Comparison of ENCODE assay signal across 10 cellular contexts in genomic region chr20:1376007-1376406, GRCh38. TPM values are rescaled to one million over a fixed set of nuclear protein-coding genes. Genes with fewer than 3 reads are reported as not detected.
A peak's percentile ranks its signal among the peaks of the same experiment; 100 is the strongest.
DNase-seq lines count a peak whose midpoint lies in the region; ATAC-seq and TF ChIP-seq lines count a peak whose summit lies in the region.
"Had no signal": no experiment of that assay in that cellular context is flagged by ENCODE, and none has a peak within 500 bp of the region (broad histone marks: within the 10 kb centered on the region; RNA-seq: fewer than 3 reads in every experiment).

No MANE protein-coding gene starts in this region.

- no peak for TF ChIP-seq CTCF in activated B cell treated with CpG ODN at 0.5 μM for 24 hours (IDR thresholded peaks at IDR 0.05)
- no peak for TF ChIP-seq CTCF in right atrium auricular region (IDR thresholded peaks at IDR 0.05)

- peaks cover 0 to 85% of the 10 kb centered on the region in 2 donors for H3K4me1 ChIP-seq in right atrium auricular region

- no peaks in the 10 kb centered on the region for H3K9me3 ChIP-seq in right atrium auricular region

- peaks cover 34% of the 10 kb centered on the region for H3K36me3 Mint-ChIP-seq in activated naive CD4-positive, alpha-beta T cell treated with anti-CD3 and anti-CD28 coated beads for 36 hours (ENCODE audit: low read depth)
- peaks cover 48% of the 10 kb centered on the region for H3K36me3 Mint-ChIP-seq in activated B cell treated with CpG ODN at 0.5 μM for 24 hours (ENCODE audit: low read depth)
- peaks cover 31 to 66% of the 10 kb centered on the region in 2 donors for H3K36me3 Mint-ChIP-seq in stimulated activated naive B cell treated with anti-CD40 and anti-IgM and Interleukin-4, amounts not matched to agents 10 μg/mL and 1 μg/mL and 100 μg/mL, for 72 hours

- H3K36me3 ChIP-seq in right atrium auricular region = peaks cover 9% of the 10 kb centered on the region

- H3K27ac Mint-ChIP-seq in activated naive CD4-positive, alpha-beta T cell treated with anti-CD3 and anti-CD28 coated beads for 36 hours = peak overlapping the region; percentile 57
- H3K27ac Mint-ChIP-seq in activated B cell treated with CpG ODN at 0.5 μM for 24 hours = peak overlapping the region; percentile 57
- peak overlapping the region; percentile 92 for H3K27ac Mint-ChIP-seq in stimulated activated naive B cell treated with anti-CD40 and anti-IgM and Interleukin-4, amounts not matched to agents 10 μg/mL and 1 μg/mL and 100 μg/mL, for 72 hours

- H3K27ac ChIP-seq in right atrium auricular region = peak overlapping the region; percentile 29 to 45

- no peak overlapping the region for H3K4me3 ChIP-seq in right atrium auricular region

- CTCF ChIA-PET in activated naive CD4-positive, alpha-beta T cell treated with anti-CD3 and anti-CD28 coated beads for 36 hours (lab: Charles Lee) = interaction anchor here (0.7 to 1.2 kb wide), 3 partner anchors 16 to 62 kb away, joined by 3 read pairs; no protein-coding TSS in a partner anchor
- CTCF ChIA-PET in activated B cell treated with CpG ODN at 0.5 μM for 24 hours (lab: Charles Lee) = no interaction called here

- intact Hi-C loops in activated naive CD4-positive, alpha-beta T cell treated with anti-CD3 and anti-CD28 coated beads for 36 hours (cut with micrococcal nuclease) = loop anchor here (2.0 kb wide), 1 partner anchor 19 kb away; no protein-coding TSS in a partner anchor
- intact Hi-C loops in activated B cell treated with CpG ODN at 0.5 μM for 24 hours (cut with micrococcal nuclease) = loop anchor here (1.0 to 5.0 kb wide), 2 partner anchors 17 to 61 kb away; partner anchors contain the start of gene FKBP1A

- DNase-seq in activated naive CD4-positive, alpha-beta T cell treated with anti-CD3 and anti-CD28 coated beads for 36 hours = no peak
- DNase-seq in activated naive CD4-positive, alpha-beta T cell (lab: John Stamatoyannopoulos, UW) = no peak
- no peak for DNase-seq in activated B cell treated with CpG ODN at 0.5 μM for 24 hours
- no peak for DNase-seq in right atrium auricular region (ENCODE audit: low spot score)
- DNase-seq in stimulated activated naive B cell treated with anti-CD40 and anti-IgM and Interleukin-4, amounts not matched to agents 10 μg/mL and 1 μg/mL and 100 μg/mL, for 72 hours = no peak
- no peak for DNase-seq in NCI-H2107 (lab: John Stamatoyannopoulos, UW)
- DNase-seq in NCI-H146 (lab: John Stamatoyannopoulos, UW) = no peak
- DNase-seq: C1 segment of cervical spinal cord; stimulated activated CD4-positive, alpha-beta T cell treated with anti-CD3 and anti-CD28 coated beads, Interleukin-12 subunit alpha, Interleukin-12 subunit beta, amount 100 ng/mL, for 4 hours had no signal

- H3K9me3 Mint-ChIP-seq in activated naive CD4-positive, alpha-beta T cell treated with anti-CD3 and anti-CD28 coated beads for 36 hours = no peaks in the 10 kb centered on the region
- H3K9me3 Mint-ChIP-seq in activated B cell treated with CpG ODN at 0.5 μM for 24 hours = no peaks in the 10 kb centered on the region
- H3K9me3 Mint-ChIP-seq in stimulated activated naive B cell treated with anti-CD40 and anti-IgM and Interleukin-4, amounts not matched to agents 10 μg/mL and 1 μg/mL and 100 μg/mL, for 72 hours = no peaks in the 10 kb centered on the region

- no peaks in the 10 kb centered on the region for H3K27me3 ChIP-seq in right atrium auricular region

- POLR2A ChIA-PET in activated B cell treated with CpG ODN at 0.5 μM for 24 hours (lab: Charles Lee) = interaction anchor here (1.8 kb wide), 1 partner anchor 13 kb away, joined by 4 read pairs; no protein-coding TSS in a partner anchor

- H3K4me1 Mint-ChIP-seq in activated naive CD4-positive, alpha-beta T cell treated with anti-CD3 and anti-CD28 coated beads for 36 hours (ENCODE audit: low read depth) = peaks cover 67% of the 10 kb centered on the region
- H3K4me1 Mint-ChIP-seq in activated B cell treated with CpG ODN at 0.5 μM for 24 hours = peaks cover 58% of the 10 kb centered on the region
- peaks cover 60 to 80% of the 10 kb centered on the region in 2 donors for H3K4me1 Mint-ChIP-seq in stimulated activated naive B cell treated with anti-CD40 and anti-IgM and Interleukin-4, amounts not matched to agents 10 μg/mL and 1 μg/mL and 100 μg/mL, for 72 hours

- ATAC-seq in activated B cell treated with CpG ODN at 0.5 μM for 24 hours (ENCODE audit: low read depth) = no peak
- no peak for ATAC-seq in stimulated activated naive B cell treated with anti-CD40 and anti-IgM and Interleukin-4, amounts not matched to agents 10 μg/mL and 1 μg/mL and 100 μg/mL, for 72 hours (replicated peaks)
- ATAC-seq in HG03565 (IDR thresholded peaks at IDR 0.05; ENCODE audit: unreplicated experiment) = no peak

- no peak overlapping the region for H3K4me3 Mint-ChIP-seq in activated naive CD4-positive, alpha-beta T cell treated with anti-CD3 and anti-CD28 coated beads for 36 hours
- peak overlapping the region; percentile 41 for H3K4me3 Mint-ChIP-seq in activated B cell treated with CpG ODN at 0.5 μM for 24 hours
- peak overlapping the region; percentile 20 to 39 for H3K4me3 Mint-ChIP-seq in stimulated activated naive B cell treated with anti-CD40 and anti-IgM and Interleukin-4, amounts not matched to agents 10 μg/mL and 1 μg/mL and 100 μg/mL, for 72 hours

- H3K27me3 Mint-ChIP-seq in activated naive CD4-positive, alpha-beta T cell treated with anti-CD3 and anti-CD28 coated beads for 36 hours (ENCODE audit: low read depth) = no peaks in the 10 kb centered on the region
- no peaks in the 10 kb centered on the region for H3K27me3 Mint-ChIP-seq in activated B cell treated with CpG ODN at 0.5 μM for 24 hours
- H3K27me3 Mint-ChIP-seq in stimulated activated naive B cell treated with anti-CD40 and anti-IgM and Interleukin-4, amounts not matched to agents 10 μg/mL and 1 μg/mL and 100 μg/mL, for 72 hours = no peaks in the 10 kb centered on the region

RNA-seq across cellular contexts. Expression of gene FKBP1A, which starts 16.8 kb away (rescaled TPM):
- 100 to 1,000 TPM; 232 to 237 TPM for total RNA-seq in activated naive CD4-positive, alpha-beta T cell treated with anti-CD3 and anti-CD28 coated beads for 36 hours
- total RNA-seq in activated B cell treated with CpG ODN at 0.5 μM for 24 hours (128 and 134 TPM in 2 replicates), right atrium auricular region (10 to 100 TPM; 73.5 to 98.7 TPM)

RNA-seq across cellular contexts. Expression of gene SDCBP2, which starts 47.1 kb away (rescaled TPM):
- 1 to 10 TPM; 5.5 to 5.8 TPM for total RNA-seq in activated naive CD4-positive, alpha-beta T cell treated with anti-CD3 and anti-CD28 coated beads for 36 hours
- total RNA-seq in activated B cell treated with CpG ODN at 0.5 μM for 24 hours (0.51 and 1.2 TPM in 2 replicates), right atrium auricular region (1 to 10 TPM; 2.9 to 3.9 TPM)
